In genomic region chr12:69900720-69901131, GRCh38 we compare ENCODE assay signal across 8 cellular contexts.
DNase-seq lines count a peak whose midpoint lies in the region; ATAC-seq and TF ChIP-seq lines count a peak whose summit lies in the region.

No MANE protein-coding gene starts in this region.

- POLR2A ChIA-PET in BJ (lab: Charles Lee), result interaction anchor here (0.6 kb wide), 1 partner anchor 343 kb away, joined by 3 read pairs; no protein-coding TSS in a partner anchor

- H3K36me3 ChIP-seq in BJ (ENCODE audit: control insufficient read depth, insufficient read depth, low read length), result no peaks in the 10 kb centered on the region

- CTCF ChIA-PET in BJ (lab: Yijun Ruan, JAX), result interaction anchor here (0.6 to 4.8 kb wide), 38 partner anchors 8 to 820 kb away, joined by 3 to 28 read pairs (median 3); no protein-coding TSS in a partner anchor

- TF ChIP-seq CTCF in BJ (IDR thresholded peaks at IDR 0.05; ENCODE audit: insufficient read depth, low read depth, low read length), result peak; percentile 66

- no peak overlapping the region for H3K4me3 ChIP-seq in BJ (ENCODE audit: low read depth, low read length)

- no peaks in the 10 kb centered on the region for H3K27me3 ChIP-seq in BJ (ENCODE audit: control insufficient read depth, insufficient read depth, low read length)

- DNase-seq in BJ (ENCODE audit: low read depth), result no peak
- peak; percentile 52 to 82 for DNase-seq in NCI-H524 (lab: John Stamatoyannopoulos, UW)
- DNase-seq in activated CD4-positive, alpha-beta T cell treated with anti-CD3 and anti-CD28 coated beads, Interleukin-2, amount 50 U/mL, for 24 hours (ENCODE audit: low read depth in 1 of 2, low spot score in 1 of 2), result peak; percentile 16 to 67
- peak; percentile 47 for DNase-seq in effector CD4-positive, alpha-beta T cell
- DNase-seq in middle frontal gyrus (ENCODE audit: extremely low spot score, low spot score), result peak; percentile 63
- DNase-seq in stimulated activated CD8-positive, alpha-beta memory T cell treated with anti-CD3 and anti-CD28 coated beads, Interleukin-4, amount 100 ng/mL, for 48 hours, result peak; percentile 82

- peak; percentile 83 for ATAC-seq in GM19035 (IDR thresholded peaks at IDR 0.05; ENCODE audit: unreplicated experiment)
- ATAC-seq in HG03457 (IDR thresholded peaks at IDR 0.05; ENCODE audit: unreplicated experiment), result peak; percentile 66
